ENCODE assay signal across 8 cellular contexts in genomic region chr7:30476401-30477145, GRCh38. TPM values are rescaled to one million over a fixed set of nuclear protein-coding genes. Genes with fewer than 3 reads are reported as not detected.
DNase-seq lines count a peak whose midpoint lies in the region; ATAC-seq, FAIRE-seq and TF ChIP-seq lines count a peak whose summit lies in the region.

No MANE protein-coding gene starts in this region.

- no peak overlapping the region; the same call in 1 of the 2 replicates for H3K4me3 ChIP-seq in GM12878
- no peak overlapping the region for H3K4me3 ChIP-seq in prostate gland

- POLR2A ChIA-PET in GM12878 (lab: Charles Lee), result interaction anchor here (0.6 kb wide), 1 partner anchor 369 kb away, joined by 3 read pairs; no protein-coding TSS in a partner anchor

- CTCF ChIA-PET in GM12878 (lab: Yijun Ruan, JAX), result interaction anchor here (0.6 to 1.9 kb wide), 2 partner anchors 8 to 313 kb away, joined by 3 to 7 read pairs; no protein-coding TSS in a partner anchor

- no peak overlapping the region for H2AFZ ChIP-seq in GM12878 (ENCODE audit: control insufficient read depth, low read depth, low read length)

- SMC1A ChIA-PET in GM12878 (lab: Charles Lee; ENCODE audit: uncharacterized antibody, unreplicated experiment), result interaction anchor here (1.1 to 2.4 kb wide), 3 partner anchors 11 to 128 kb away, joined by 4 to 18 read pairs (median 4); no protein-coding TSS in a partner anchor

- intact Hi-C loops in GM12878 (cut with micrococcal nuclease; ENCODE audit: unreplicated experiment) (no loop called here), prostate gland (cut with DNase I) (no loop called here)

- peak overlapping the region; percentile 15; the same call in 1 of the 2 replicates for H3K9ac ChIP-seq in GM12878 (ENCODE audit: control insufficient read depth, insufficient read depth, low read length)

- RAD21 ChIA-PET in GM12878 (lab: Charles Lee; ENCODE audit: unreplicated experiment), result interaction anchor here (1.3 to 2.0 kb wide), 2 partner anchors 28 to 198 kb away, joined by 3 to 4 read pairs; partner anchors contain the start of gene GGCT

- H3K27ac ChIP-seq in GM12878 (ENCODE audit: control insufficient read depth, insufficient read depth), result peak overlapping the region; percentile 18; the same call in 1 of the 2 replicates
- no peak overlapping the region for H3K27ac ChIP-seq in prostate gland

- no TSS peak for BruUV-seq in GM12878 (replicated peaks; lab: Mats Ljungman, UMichigan)

- no peak for TF ChIP-seq RAD21 in GM12878 (IDR thresholded peaks at IDR 0.05; ENCODE audit: insufficient read depth, low read depth, low read length)

- in situ Hi-C loops in GM12878 (cut with MboI), result no loop called here

- ATAC-seq in GM12878 (no peak), HG03354 (IDR thresholded peaks at IDR 0.05; ENCODE audit: poor library complexity, severe bottlenecking, unreplicated experiment) (no peak)

- TF ChIP-seq CTCF in GM12878 (IDR thresholded peaks at IDR 0.05 in 2 of 3, conservative IDR thresholded peaks at IDR 0.05 in 1 of 3; ENCODE audit: control insufficient read depth in 2 of 3, extremely low read depth in 1 of 3, insufficient read depth in 1 of 3, low read depth in 3 of 3, low read length in 3 of 3) (no peak), prostate gland (IDR thresholded peaks at IDR 0.05) (no peak)

- H3K9me3 ChIP-seq in GM12878 (replicated peaks; ENCODE audit: control insufficient read depth, insufficient read depth, low read length) (no peaks in the 10 kb centered on the region; the same call in 2 of the 3 replicates), prostate gland (no peaks in the 10 kb centered on the region)

- 87% methylated on average over 11 of the region's 11 CpGs for WGBS in GM12878 (ENCODE audit: insufficient coverage, insufficient replicate concordance, low lambda C conversion rate, missing lambda C conversion rate)
- WGBS in prostate gland, result 55% methylated on average over 11 of the region's 11 CpGs

- peaks cover 32% of the 10 kb centered on the region for H3K4me1 ChIP-seq in GM12878 (ENCODE audit: control insufficient read depth, insufficient read depth, low read length)
- no peaks in the 10 kb centered on the region for H3K4me1 ChIP-seq in prostate gland (replicated peaks)

- peaks cover 25% of the 10 kb centered on the region for H3K79me2 ChIP-seq in GM12878 (ENCODE audit: control insufficient read depth, insufficient read depth, low read length)

- TF ChIP-seq POLR2A in GM12878 (IDR thresholded peaks at IDR 0.05; ENCODE audit: low read depth, low read length) (no peak), prostate gland (IDR thresholded peaks at IDR 0.05) (no peak)

- FAIRE-seq in GM12878 (lab: Jason Lieb, UNC), result no peak

- no peak for TF ChIP-seq EP300 in GM12878 (IDR thresholded peaks at IDR 0.05; ENCODE audit: borderline replicate concordance in 1 of 2, control insufficient read depth in 1 of 2, low read depth in 2 of 2, low read length in 2 of 2)

- H4K20me1 ChIP-seq in GM12878 (ENCODE audit: control insufficient read depth, insufficient read depth), result no peaks in the 10 kb centered on the region

- 0 out of 4 replicates have a peak, but pooled peaks cover 0 to 2% of the 10 kb centered on the region in 2 experiments for H3K36me3 ChIP-seq in GM12878 (ENCODE audit: control insufficient read depth in 2 of 2, insufficient read depth in 2 of 2, low read length in 1 of 2)
- no peaks in the 10 kb centered on the region for H3K36me3 ChIP-seq in prostate gland

- H3K27me3 ChIP-seq in GM12878 (replicated peaks in 1 of 2; ENCODE audit: control insufficient read depth in 2 of 2, insufficient read depth in 2 of 2, low read length in 1 of 2), result no peaks in the 10 kb centered on the region
- no peaks in the 10 kb centered on the region for H3K27me3 ChIP-seq in prostate gland (replicated peaks; ENCODE audit: insufficient read depth)

- DNase-seq in SIG-M5 treated with dmso at 0.1 percent for 504 hours (lab: John Stamatoyannopoulos, UW; ENCODE audit: unreplicated experiment), result peak; percentile 25
- DNase-seq in SIG-M5 (lab: John Stamatoyannopoulos, UW), result no peak
- peak; percentile 45 for DNase-seq in NCI-H146 (lab: John Stamatoyannopoulos, UW)
- DNase-seq in GM12878 (ENCODE audit: low read depth, low spot score), result no peak
- DNase-seq in prostate gland (ENCODE audit: low spot score), result peak; percentile 59
- DNase-seq in pons (ENCODE audit: low spot score), result no peak
- DNase-seq in iPS-NIHi7 (ENCODE audit: extremely low spot score), result no peak

- peak overlapping the region; percentile 81 for H3K4me2 ChIP-seq in GM12878 (ENCODE audit: control insufficient read depth, insufficient read depth)

TF ChIP-seq in GM12878, 131 proteins besides CTCF, POLR2A, EP300 and RAD21 (continues in another document):
- TF ChIP-seq SIX5 (IDR thresholded peaks at IDR 0.05; ENCODE audit: low read depth, low read length, severe bottlenecking) (no peak), PAX5 (IDR thresholded peaks at IDR 0.05; ENCODE audit: borderline replicate concordance, low read depth, low read length) (no peak), MEF2B (IDR thresholded peaks at IDR 0.05; ENCODE audit: partially characterized antibody, poor library complexity, severe bottlenecking) (no peak), ETV6 (conservative IDR thresholded peaks at IDR 0.05 in 1 of 2, IDR thresholded peaks at IDR 0.05 in 1 of 2; ENCODE audit: borderline replicate concordance in 1 of 2, low read depth in 1 of 2) (no peak), NFIC (IDR thresholded peaks at IDR 0.05; ENCODE audit: low read depth, low read length) (no peak), CEBPZ (IDR thresholded peaks at IDR 0.05; ENCODE audit: low read depth, low read length) (no peak), YBX1 (IDR thresholded peaks at IDR 0.05) (no peak), PML (IDR thresholded peaks at IDR 0.05; ENCODE audit: low read length) (no peak)

RNA-seq across cellular contexts. Expression of gene NOD1, which starts 2.0 kb away (rescaled TPM):
- 71.2 and 81.8 TPM in 2 replicates for total RNA-seq in GM12878 (2013; cell fraction: nucleolus; rRNA removed)
- total RNA-seq in GM12878 (2014; rRNA removed) (8.8 and 9.3 TPM in 2 replicates), GM12878 (2014; rRNA removed; fragmentation: Illumina TruSeq; extraction: Trizol) (8.4 and 9.0 TPM in 2 replicates), GM12878 (2021) (13.7 and 14.6 TPM in 2 replicates), prostate gland (10 to 100 TPM in 1 of 2 donors, 1 to 10 TPM in 1; 3.5 to 12.3 TPM)
- 3.5 TPM for polyA plus RNA-seq in GM12878 (2011; ENCODE audit: low read depth)
- polyA plus RNA-seq in GM12878 (2011; rRNA removed) (12.0 and 13.8 TPM in 2 replicates), GM12878 (2014; fragmentation: Illumina TruSeq; extraction: Trizol) (10.7 and 11.5 TPM in 2 replicates), GM12878 (2014; fragmentation: Nextera tagmentation; extraction: Ambion mirVana) (1 to 10 TPM; 1.8 to 2.2 TPM), GM12878 (2014; rRNA removed) (11.3 and 11.6 TPM in 2 replicates), GM12878 (2016; fragmentation: Nextera tagmentation; extraction: Ambion mirVana) (1 to 10 TPM; 6.4 to 8.4 TPM)
- 8.8 and 10.8 TPM in 2 replicates for polyA plus RNA-seq in GM12878 (2011; cell fraction: cytosol; rRNA removed)
- polyA plus RNA-seq in GM12878 (2011; cell fraction: nucleus; rRNA removed), result 27.2 and 31.4 TPM in 2 replicates
- 4.8 and 5.5 TPM in 2 replicates for polyA plus RNA-seq in GM12878 (2012)
- 13.2 and 20.8 TPM in 2 replicates for polyA minus RNA-seq in GM12878 (2011; rRNA and poly(A)+ RNA removed)
- 4.9 and 6.3 TPM in 2 replicates for polyA minus RNA-seq in GM12878 (2011; cell fraction: cytosol; rRNA and poly(A)+ RNA removed)
- 17.0 and 23.8 TPM in 2 replicates for polyA minus RNA-seq in GM12878 (2011; cell fraction: nucleus; rRNA and poly(A)+ RNA removed)

RNA-seq across cellular contexts. Expression of gene GGCT, which starts 28.1 kb away (rescaled TPM):
- total RNA-seq in GM12878 (2013; cell fraction: nucleolus; rRNA removed), result 8.6 and 9.7 TPM in 2 replicates
- 61.5 and 71.9 TPM in 2 replicates for total RNA-seq in GM12878 (2014; rRNA removed)
- total RNA-seq in GM12878 (2014; rRNA removed; fragmentation: Illumina TruSeq; extraction: Trizol), result 78.9 and 86.1 TPM in 2 replicates
- 59.1 and 65.2 TPM in 2 replicates for total RNA-seq in GM12878 (2021)
- 25.1 TPM for polyA plus RNA-seq in GM12878 (2011; ENCODE audit: low read depth)
- polyA plus RNA-seq in GM12878 (2011; rRNA removed), result 57.0 and 91.2 TPM in 2 replicates
- polyA plus RNA-seq in GM12878 (2011; cell fraction: cytosol; rRNA removed), result 26.8 and 36.3 TPM in 2 replicates
- polyA plus RNA-seq in GM12878 (2011; cell fraction: nucleus; rRNA removed), result 21.6 and 23.1 TPM in 2 replicates
- polyA plus RNA-seq in GM12878 (2012), result 52.8 and 53.0 TPM in 2 replicates
- polyA plus RNA-seq in GM12878 (2014; fragmentation: Illumina TruSeq; extraction: Trizol), result 87.6 and 115 TPM in 2 replicates
- polyA plus RNA-seq in GM12878 (2014; fragmentation: Nextera tagmentation; extraction: Ambion mirVana), result 100 to 1,000 TPM; 168 to 215 TPM
- 92.7 and 96.9 TPM in 2 replicates for polyA plus RNA-seq in GM12878 (2014; rRNA removed)
- polyA plus RNA-seq in GM12878 (2016; fragmentation: Nextera tagmentation; extraction: Ambion mirVana), result 100 to 1,000 TPM; 108 to 112 TPM
- polyA minus RNA-seq in GM12878 (2011; rRNA and poly(A)+ RNA removed), result 5.9 and 10.8 TPM in 2 replicates
- polyA minus RNA-seq in GM12878 (2011; cell fraction: cytosol; rRNA and poly(A)+ RNA removed), result 8.7 and 10.1 TPM in 2 replicates
- 9.2 and 13.8 TPM in 2 replicates for polyA minus RNA-seq in GM12878 (2011; cell fraction: nucleus; rRNA and poly(A)+ RNA removed)
- total RNA-seq in prostate gland, result 10 to 100 TPM; 14.7 to 54.0 TPM

Comparison
In these comparisons a context has a peak if more than half of its experiments do, and no peak if none do; other contexts are left out.
1. DNase-seq: peak in SIG-M5 treated with dmso at 0.1 percent for 504 hours (single experiment), NCI-H146 (single experiment) and prostate gland (single experiment); none in SIG-M5 (single experiment), GM12878 (single experiment), pons (single experiment) and iPS-NIHi7 (single experiment).